ENCODE assay signal across 1 cellular context in genomic region chr9:128723352-128723865, GRCh38.
TF ChIP-seq lines count a peak whose summit lies in the region.

No MANE protein-coding gene starts in this region.

TF ChIP-seq in GM23338, 12 proteins besides CTCF, POLR2A, EP300 and RAD21 (continued from another document):
- TF ChIP-seq ZNF331 (CRISPR knock-in tag; IDR thresholded peaks at IDR 0.05; ENCODE audit: low read depth), result no peak
- TF ChIP-seq STAT1 (IDR thresholded peaks at IDR 0.05; ENCODE audit: unreplicated experiment), result no peak
- TF ChIP-seq EZH2 (IDR thresholded peaks at IDR 0.05; ENCODE audit: low read depth, unreplicated experiment), result no peak
- no peak for TF ChIP-seq CREB1 (CRISPR knock-in tag; IDR thresholded peaks at IDR 0.05; ENCODE audit: low read depth)
- TF ChIP-seq POLR2AphosphoS5 (IDR thresholded peaks at IDR 0.05; ENCODE audit: low read depth), result no peak
- no peak for TF ChIP-seq NANOG (IDR thresholded peaks at IDR 0.05; ENCODE audit: borderline replicate concordance)
- no peak for TF ChIP-seq REST (IDR thresholded peaks at IDR 0.05; ENCODE audit: unreplicated experiment)
